Comparison of ENCODE assay signal across 1 cellular context in the genomic region with DNA sequence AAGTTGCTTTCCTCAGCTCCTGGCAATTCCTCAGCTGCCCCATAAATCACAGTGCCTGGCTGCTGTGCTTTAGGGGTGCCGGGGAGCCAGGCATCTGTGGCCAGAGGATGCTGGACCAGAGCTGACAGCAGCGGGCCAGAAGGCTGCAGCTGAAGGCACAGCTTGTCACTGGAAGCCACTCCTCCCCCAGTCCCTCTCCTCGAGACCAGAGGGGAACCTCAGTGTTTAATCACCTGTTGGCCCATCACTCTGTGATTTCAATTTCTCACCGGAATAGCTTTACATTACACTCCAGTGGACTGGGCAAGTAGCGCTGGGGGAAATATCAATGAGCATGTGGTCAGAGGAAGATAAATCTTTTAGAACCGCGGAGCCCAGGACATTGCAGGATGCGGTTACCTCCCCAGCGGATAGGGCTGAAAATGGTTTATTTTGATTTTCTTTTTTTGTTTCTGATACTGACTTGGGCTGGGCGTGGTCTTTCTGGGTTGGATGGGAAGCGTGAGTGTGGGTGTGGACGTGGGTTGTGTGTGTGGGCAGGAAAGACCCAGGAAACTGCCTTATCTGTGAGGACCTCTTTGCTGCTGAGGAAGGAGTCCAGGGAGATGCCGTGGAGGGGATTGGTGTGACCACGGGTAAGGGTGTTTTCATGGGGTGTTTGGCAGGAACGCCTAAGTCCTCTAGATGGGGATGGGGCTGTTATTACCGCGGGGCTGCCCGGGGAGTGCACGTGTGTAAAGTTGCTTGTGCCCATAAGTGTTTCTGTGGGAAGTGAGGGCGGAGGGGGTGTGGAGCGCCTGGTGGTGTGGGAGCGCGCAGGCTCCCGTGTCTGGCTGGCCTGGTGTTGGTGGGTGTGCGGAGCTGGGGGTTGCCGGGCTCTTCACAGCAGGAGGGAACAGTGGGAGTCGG.
A peak's percentile ranks its signal among the peaks of the same experiment; 100 is the strongest.
TF ChIP-seq lines count a peak whose summit lies in the region.

No MANE protein-coding gene starts in this region.

TF ChIP-seq in HEK293, 187 proteins besides CTCF, POLR2A, EP300 and RAD21 (continued from another document):
- TF ChIP-seq, protein P1, sequence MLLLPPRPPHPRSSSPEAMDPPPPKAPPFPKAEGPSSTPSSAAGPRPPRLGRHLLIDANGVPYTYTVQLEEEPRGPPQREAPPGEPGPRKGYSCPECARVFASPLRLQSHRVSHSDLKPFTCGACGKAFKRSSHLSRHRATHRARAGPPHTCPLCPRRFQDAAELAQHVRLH (tag by site-specific recombination; IDR thresholded peaks at IDR 0.05), result no peak
- no peak for TF ChIP-seq ZNF843 (tag by site-specific recombination; IDR thresholded peaks at IDR 0.05)
- TF ChIP-seq ZNF660 (tag by site-specific recombination; IDR thresholded peaks at IDR 0.05), result no peak
- no peak for TF ChIP-seq ZNF610 (tag by site-specific recombination; IDR thresholded peaks at IDR 0.05; ENCODE audit: borderline replicate concordance)
- TF ChIP-seq ZNF623 (tag by site-specific recombination; IDR thresholded peaks at IDR 0.05), result no peak
- no peak for TF ChIP-seq ZBTB7A (tag by site-specific recombination; IDR thresholded peaks at IDR 0.05; ENCODE audit: low read depth)
- TF ChIP-seq ZBTB20 (tag by site-specific recombination; IDR thresholded peaks at IDR 0.05), result 0 out of 2 replicates have a peak, but pooled peaks have one; percentile 9
- no peak for TF ChIP-seq ZNF140 (tag by site-specific recombination; IDR thresholded peaks at IDR 0.05)
- TF ChIP-seq ZNF510 (tag by site-specific recombination; IDR thresholded peaks at IDR 0.05; ENCODE audit: insufficient replicate concordance), result no peak
